Comparison of ENCODE assay signal across 23 cellular contexts in the genomic region with DNA sequence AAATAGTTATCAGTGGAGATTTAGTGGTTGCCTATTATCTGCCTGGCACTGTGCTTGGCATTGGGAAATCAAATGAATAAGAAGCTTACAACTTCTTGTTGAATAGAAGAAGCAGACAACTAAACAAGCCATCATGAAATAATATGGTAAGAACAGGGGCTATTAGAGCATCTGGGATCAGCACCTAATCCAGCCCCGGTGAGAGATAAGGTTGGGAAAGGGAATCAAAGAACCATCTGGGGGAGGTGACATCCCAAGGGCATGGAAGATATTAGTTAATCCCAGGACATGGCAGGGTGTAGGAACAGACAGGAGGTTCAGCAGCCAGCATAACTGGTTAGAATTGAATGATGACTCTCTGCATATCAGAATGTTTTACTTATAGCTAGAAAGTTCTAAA. TPM values are rescaled to one million over a fixed set of nuclear protein-coding genes. Genes with fewer than 3 reads are reported as not detected.
DNase-seq lines count a peak whose midpoint lies in the region; ATAC-seq, FAIRE-seq and TF ChIP-seq lines count a peak whose summit lies in the region.
"Had no signal": no experiment of that assay in that cellular context is flagged by ENCODE, and none has a peak within 500 bp of the region (broad histone marks: within the 10 kb centered on the region; RNA-seq: fewer than 3 reads in every experiment).

No MANE protein-coding gene starts in this region.

- H3K27me3 ChIP-seq in HUES48 (ENCODE audit: control insufficient read depth, insufficient read depth, low read length) (no peaks in the 10 kb centered on the region), keratinocyte (ENCODE audit: control insufficient read depth, extremely low read depth, insufficient read depth, low read length) (no peaks in the 10 kb centered on the region)
- H3K27me3 ChIP-seq: transverse colon had no signal

- ATAC-seq in SK-N-SH treated with all-trans-retinoic acid at 6 μM for 48 hours, result peak; percentile 34; the same call in 2 of the 3 replicates
- ATAC-seq: CD8-positive, alpha-beta T cell had no signal

- H3K9me3 ChIP-seq in HUES48 (ENCODE audit: control insufficient read depth, insufficient read depth, low read length), result no peaks in the 10 kb centered on the region
- no peaks in the 10 kb centered on the region for H3K9me3 ChIP-seq in keratinocyte (ENCODE audit: control insufficient read depth, low read depth, low read length)
- H3K9me3 ChIP-seq: transverse colon had no signal

- H3K79me2 ChIP-seq in keratinocyte (ENCODE audit: control insufficient read depth, insufficient read depth, low read length), result no peaks in the 10 kb centered on the region

- TF ChIP-seq CTCF in keratinocyte (optimal IDR thresholded peaks at IDR 0.05 in 1 of 3, IDR thresholded peaks at IDR 0.05 in 1 of 3, conservative IDR thresholded peaks at IDR 0.05 in 1 of 3; ENCODE audit: extremely low read depth in 1 of 3, insufficient read depth in 2 of 3, low read length in 3 of 3), result no peak
- TF ChIP-seq CTCF in progenitor cell of endocrine pancreas (IDR thresholded peaks at IDR 0.05; ENCODE audit: unreplicated experiment), result no peak

- dilution Hi-C loops in keratinocyte (cut with MboI; ENCODE audit: extremely low pct_ligation_motif_present, low sequenced_read_pairs), result no loop called here

- no peaks in the 10 kb centered on the region for H3K9me1 ChIP-seq in keratinocyte (ENCODE audit: control insufficient read depth, extremely low read depth, insufficient read depth, low read length)

- no peak for DNase-seq in keratinocyte (ENCODE audit: low read depth, low spot score)
- no peak for DNase-seq in progenitor cell of endocrine pancreas (ENCODE audit: low spot score, unreplicated experiment)
- DNase-seq in activated gamma-delta T cell treated with Interleukin-2 at 50 U/mL for 16 hours, result no peak
- no peak for DNase-seq in OCI-M2 (lab: John Stamatoyannopoulos, UW; ENCODE audit: unreplicated experiment)
- DNase-seq in GM12891 (ENCODE audit: insufficient read length, low spot score), result no peak
- no peak for DNase-seq in substantia nigra (lab: John Stamatoyannopoulos, UW)
- DNase-seq: activated CD4-positive, alpha-beta T cell treated with anti-CD3 and anti-CD28 coated beads for 4 hours; activated naive CD8-positive, alpha-beta T cell treated with anti-CD3 and anti-CD28 coated beads, Interleukin-2, amount 10 ng/mL, durations not matched to agents 7 days and 5 days; CD8-positive, alpha-beta T cell; DMS79; hypothalamus; KG1; kidney; NCI-H446; stimulated activated naive CD4-positive, alpha-beta T cell; SW 1271; transverse colon had no signal

- peak overlapping the region; percentile 38 for H3K27ac Mint-ChIP-seq in progenitor cell of endocrine pancreas
- H3K27ac Mint-ChIP-seq: activated naive CD8-positive, alpha-beta T cell treated with anti-CD3 and anti-CD28 coated beads, Interleukin-2, amount 10 ng/mL, durations not matched to agents 7 days and 5 days; CD8-positive, alpha-beta T cell had no signal

- peak overlapping the region; percentile 39 for H3K4me2 ChIP-seq in keratinocyte (ENCODE audit: control insufficient read depth, extremely low read depth, insufficient read depth, low read depth, low read length)

- H3K36me3 ChIP-seq in HUES48 (ENCODE audit: control insufficient read depth, insufficient read depth, low read length), result no peaks in the 10 kb centered on the region
- H3K36me3 ChIP-seq in keratinocyte (ENCODE audit: control insufficient read depth in 2 of 2, extremely low read depth in 1 of 2, insufficient read depth in 2 of 2, low read length in 2 of 2), result no peaks in the 10 kb centered on the region
- H3K36me3 ChIP-seq: transverse colon had no signal

- peaks cover 9% of the 10 kb centered on the region for H3K4me1 ChIP-seq in HUES48 (ENCODE audit: control insufficient read depth, insufficient read depth, low read length)
- peaks cover 18% of the 10 kb centered on the region for H3K4me1 ChIP-seq in keratinocyte (ENCODE audit: control insufficient read depth, extremely low read depth, insufficient read depth, low read length)

- H3K9ac ChIP-seq in HUES48 (ENCODE audit: low read depth, low read length) (no peak overlapping the region), keratinocyte (ENCODE audit: control insufficient read depth, extremely low read depth, insufficient read depth, low read length) (no peak overlapping the region)

- no peaks in the 10 kb centered on the region for H4K20me1 ChIP-seq in keratinocyte (ENCODE audit: control insufficient read depth, extremely low read depth, insufficient read depth, low read length)

- H3K4me3 Mint-ChIP-seq in progenitor cell of endocrine pancreas (ENCODE audit: low read depth), result no peak overlapping the region
- H3K4me3 Mint-ChIP-seq: activated naive CD8-positive, alpha-beta T cell treated with anti-CD3 and anti-CD28 coated beads, Interleukin-2, amount 10 ng/mL, durations not matched to agents 7 days and 5 days; CD8-positive, alpha-beta T cell had no signal

- no peaks in the 10 kb centered on the region for H3K9me3 Mint-ChIP-seq in progenitor cell of endocrine pancreas (ENCODE audit: low read depth)
- H3K9me3 Mint-ChIP-seq: activated naive CD8-positive, alpha-beta T cell treated with anti-CD3 and anti-CD28 coated beads, Interleukin-2, amount 10 ng/mL, durations not matched to agents 7 days and 5 days; CD8-positive, alpha-beta T cell had no signal

- H2AFZ ChIP-seq in keratinocyte (ENCODE audit: control insufficient read depth, low read length), result no peak overlapping the region

- no peak for TF ChIP-seq POLR2A in GM12891 (IDR thresholded peaks at IDR 0.05; ENCODE audit: low read depth, low read length)

- H3K27ac ChIP-seq in HUES48 (ENCODE audit: low read depth, low read length) (peak overlapping the region; percentile 76), keratinocyte (ENCODE audit: control insufficient read depth, insufficient read depth, low read length) (no peak overlapping the region), substantia nigra (ENCODE audit: low read depth, low read length, poor library complexity, severe bottlenecking) (no peak overlapping the region)
- H3K27ac ChIP-seq: epithelial cell of prostate, transverse colon had no signal

- H3K36me3 Mint-ChIP-seq in progenitor cell of endocrine pancreas (ENCODE audit: insufficient read depth), result no peaks in the 10 kb centered on the region
- H3K36me3 Mint-ChIP-seq: activated naive CD8-positive, alpha-beta T cell treated with anti-CD3 and anti-CD28 coated beads, Interleukin-2, amount 10 ng/mL, durations not matched to agents 7 days and 5 days; CD8-positive, alpha-beta T cell had no signal

- FAIRE-seq in keratinocyte (lab: Jason Lieb, UNC) (no peak), GM12891 (lab: Jason Lieb, UNC) (no peak)
- FAIRE-seq: bronchial epithelial cell, GM12892, GM19239, kidney had no signal

- H3K4me3 ChIP-seq in HUES48 (ENCODE audit: low read depth, low read length), result no peak overlapping the region
- no peak overlapping the region for H3K4me3 ChIP-seq in keratinocyte (ENCODE audit: control insufficient read depth in 2 of 3, extremely low read depth in 1 of 3, insufficient read depth in 2 of 3, low read depth in 1 of 3, low read length in 3 of 3)
- H3K4me3 ChIP-seq: transverse colon had no signal

- H3K27me3 Mint-ChIP-seq in progenitor cell of endocrine pancreas, result no peaks in the 10 kb centered on the region

- peaks cover 31% of the 10 kb centered on the region for H3K4me1 Mint-ChIP-seq in progenitor cell of endocrine pancreas (ENCODE audit: low read depth)
- H3K4me1 Mint-ChIP-seq: activated naive CD8-positive, alpha-beta T cell treated with anti-CD3 and anti-CD28 coated beads, Interleukin-2, amount 10 ng/mL, durations not matched to agents 7 days and 5 days had no signal

TF ChIP-seq in SK-N-SH treated with all-trans-retinoic acid at 6 μM for 48 hours, 23 proteins besides CTCF, POLR2A, EP300 and RAD21:
- TF ChIP-seq GLIS3 (CRISPR knock-in tag; IDR thresholded peaks at IDR 0.05) (no peak), ZNF70 (CRISPR knock-in tag; IDR thresholded peaks at IDR 0.05) (peak; percentile 82)

TF ChIP-seq in GM12891, 5 proteins besides CTCF, POLR2A, EP300 and RAD21:
- no peak for TF ChIP-seq POU2F2 (IDR thresholded peaks at IDR 0.05; ENCODE audit: low read depth, low read length)
- TF ChIP-seq POLR2AphosphoS5 (IDR thresholded peaks at IDR 0.05; ENCODE audit: low read depth, low read length), result no peak

RNA-seq across cellular contexts. Expression of gene SUCO, which starts 36.3 kb away (rescaled TPM):
- 8.3 to 13.8 TPM (median 11.2 TPM) in 3 replicates for polyA plus RNA-seq in keratinocyte
- 57.4 TPM for polyA plus RNA-seq in keratinocyte (2011; ENCODE audit: low read depth)
- polyA plus RNA-seq in keratinocyte (2011; cell fraction: cytosol; rRNA removed), result 3.6 and 7.6 TPM in 2 replicates
- 13.3 and 21.4 TPM in 2 replicates for polyA plus RNA-seq in keratinocyte (2011; cell fraction: nucleus; rRNA removed)
- polyA plus RNA-seq in keratinocyte (2012; ENCODE audit: low replicate concordance), result 10.2 and 13.5 TPM in 2 replicates
- polyA minus RNA-seq in keratinocyte, result 3.2 to 21.3 TPM (median 15.4 TPM) in 3 replicates
- 8.8 TPM for polyA minus RNA-seq in keratinocyte (2011; cell fraction: cytosol; rRNA and poly(A)+ RNA removed)
- polyA minus RNA-seq in keratinocyte (2011; cell fraction: nucleus; rRNA and poly(A)+ RNA removed), result 24.3 and 38.9 TPM in 2 replicates
- 57.1 and 58.0 TPM in 2 replicates for total RNA-seq in progenitor cell of endocrine pancreas
- polyA plus RNA-seq in GM12891 (2012; ENCODE audit: low read depth, missing spikeins), result 5.6 TPM

RNA-seq across cellular contexts. Expression of gene PIGC, which starts 52.8 kb away (rescaled TPM):
- polyA plus RNA-seq in keratinocyte, result 18.0 to 21.6 TPM (median 21.2 TPM) in 3 replicates
- 9.7 TPM for polyA plus RNA-seq in keratinocyte (2011; ENCODE audit: low read depth)
- 15.0 and 18.9 TPM in 2 replicates for polyA plus RNA-seq in keratinocyte (2011; cell fraction: cytosol; rRNA removed)
- polyA plus RNA-seq in keratinocyte (2011; cell fraction: nucleus; rRNA removed), result 15.4 and 18.6 TPM in 2 replicates
- polyA plus RNA-seq in keratinocyte (2012; ENCODE audit: low replicate concordance), result 14.1 and 18.1 TPM in 2 replicates
- polyA minus RNA-seq in keratinocyte, result 15.8 to 19.0 TPM (median 16.6 TPM) in 3 replicates
- 8.6 TPM for polyA minus RNA-seq in keratinocyte (2011; cell fraction: cytosol; rRNA and poly(A)+ RNA removed)
- polyA minus RNA-seq in keratinocyte (2011; cell fraction: nucleus; rRNA and poly(A)+ RNA removed), result 5.6 and 6.9 TPM in 2 replicates
- 28.6 and 30.3 TPM in 2 replicates for total RNA-seq in progenitor cell of endocrine pancreas
- polyA plus RNA-seq in GM12891 (2012; ENCODE audit: low read depth, missing spikeins), result 16.2 TPM
